18 cellular contexts compared by ENCODE assay signal in the genomic region with DNA sequence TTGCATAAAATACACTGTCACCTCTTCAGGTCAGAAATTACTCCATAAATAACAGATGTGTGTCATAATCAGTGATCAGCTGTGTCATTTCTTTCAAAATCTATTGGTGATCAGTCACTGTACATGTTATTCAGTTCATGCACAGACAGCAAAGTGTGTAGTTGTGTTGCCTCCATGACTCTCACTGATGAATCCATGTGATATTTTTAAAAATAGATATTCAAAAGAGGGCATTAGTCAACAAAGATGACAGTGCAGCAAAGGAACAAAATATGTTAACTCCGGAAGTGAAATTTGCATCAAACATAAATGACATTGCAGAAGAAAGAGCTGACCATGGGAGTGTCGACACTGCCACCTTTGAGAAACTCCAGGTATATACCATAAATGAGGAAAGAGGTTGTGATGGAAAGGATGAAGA. TPM values are rescaled to one million over a fixed set of nuclear protein-coding genes. Genes with fewer than 3 reads are reported as not detected.
DNase-seq lines count a peak whose midpoint lies in the region; ATAC-seq and TF ChIP-seq lines count a peak whose summit lies in the region.
"Had no signal": no experiment of that assay in that cellular context is flagged by ENCODE, and none has a peak within 500 bp of the region (broad histone marks: within the 10 kb centered on the region; RNA-seq: fewer than 3 reads in every experiment).

No MANE protein-coding gene starts in this region.

- no peak overlapping the region for H3K27ac ChIP-seq in OCI-LY7 (ENCODE audit: low read depth, low read length, poor library complexity, severe bottlenecking)
- H3K27ac ChIP-seq: RWPE1, SJSA1 had no signal

- H3K27me3 Mint-ChIP-seq in activated CD4-positive, alpha-beta T cell treated with anti-CD3 and anti-CD28 coated beads for 36 hours, result no peaks in the 10 kb centered on the region

- H3K4me1 ChIP-seq in OCI-LY7 (ENCODE audit: insufficient read depth, low read length, poor library complexity, severe bottlenecking), result peaks cover 13% of the 10 kb centered on the region
- H3K4me1 ChIP-seq: SJSA1 had no signal

- H2AFZ ChIP-seq in OCI-LY7 (ENCODE audit: low read length), result no peak overlapping the region

- peak; percentile 55 for TF ChIP-seq CTCF in OCI-LY7 (conservative IDR thresholded peaks at IDR 0.05; ENCODE audit: low read length)

- no peaks in the 10 kb centered on the region for H3K9me2 ChIP-seq in OCI-LY7 (ENCODE audit: insufficient read depth, low read length)

- CTCF ChIA-PET in activated CD4-positive, alpha-beta T cell treated with anti-CD3 and anti-CD28 coated beads for 36 hours (lab: Charles Lee), result no interaction called here
- CTCF ChIA-PET in OCI-LY7 (lab: Charles Lee; ENCODE audit: unreplicated experiment), result no interaction called here

- H4K20me1 ChIP-seq in OCI-LY7 (ENCODE audit: insufficient read depth, low read length), result no peaks in the 10 kb centered on the region

- H3K4me2 ChIP-seq in OCI-LY7 (ENCODE audit: low read length), result 0 out of 2 replicates have a peak overlapping the region, but pooled peaks have one; percentile 10

- no peaks in the 10 kb centered on the region for H3K79me2 ChIP-seq in OCI-LY7 (ENCODE audit: insufficient read depth, low read depth, low read length)

- no peaks in the 10 kb centered on the region for H3K9me3 ChIP-seq in OCI-LY7 (ENCODE audit: low read length)
- H3K9me3 ChIP-seq: HAP-1, SJSA1 had no signal

- H3K36me3 Mint-ChIP-seq in activated CD4-positive, alpha-beta T cell treated with anti-CD3 and anti-CD28 coated beads for 36 hours (ENCODE audit: low read depth), result no peaks in the 10 kb centered on the region
- no peaks in the 10 kb centered on the region for H3K36me3 Mint-ChIP-seq in stimulated activated effector memory CD8-positive, alpha-beta T cell treated with anti-CD3 and anti-CD28 coated beads, Interleukin-12 subunit alpha, Interleukin-12 subunit beta, amount 100 ng/mL, for 72 hours

- H3K9me3 Mint-ChIP-seq in activated CD4-positive, alpha-beta T cell treated with anti-CD3 and anti-CD28 coated beads for 36 hours (ENCODE audit: low read depth), result no peaks in the 10 kb centered on the region
- H3K9me3 Mint-ChIP-seq in stimulated activated effector memory CD8-positive, alpha-beta T cell treated with anti-CD3 and anti-CD28 coated beads, Interleukin-12 subunit alpha, Interleukin-12 subunit beta, amount 100 ng/mL, for 72 hours, result no peaks in the 10 kb centered on the region

- no peak for DNase-seq in activated CD4-positive, alpha-beta T cell treated with anti-CD3 and anti-CD28 coated beads for 36 hours
- no peak for DNase-seq in activated CD4-positive, alpha-beta T cell treated with anti-CD3 and anti-CD28 coated beads for 4 hours
- DNase-seq in NAMALWA (ENCODE audit: low spot score) (peak; percentile 31), OCI-LY7 (ENCODE audit: low spot score) (no peak), cerebellar nuclear complex (lab: John Stamatoyannopoulos, UW) (no peak), GM19238 (ENCODE audit: insufficient read length, low spot score) (no peak)
- no peak for DNase-seq in stimulated activated effector memory CD8-positive, alpha-beta T cell treated with anti-CD3 and anti-CD28 coated beads, Interleukin-12 subunit alpha, Interleukin-12 subunit beta, amount 100 ng/mL, for 72 hours (ENCODE audit: low spot score in 2 of 2)
- DNase-seq: CD8-positive, alpha-beta memory T cell; NCI-H1105 treated with DMSO at 0.1 percent for 48 hours; NCI-H187 treated with DMSO at 0.1 percent for 48 hours; NCI-H345; NCI-H69; T-helper 2 cell had no signal

- H3K36me3 ChIP-seq in OCI-LY7 (ENCODE audit: insufficient read depth, low read length), result no peaks in the 10 kb centered on the region
- H3K36me3 ChIP-seq: HAP-1, SJSA1 had no signal

- H3K4me3 ChIP-seq in OCI-LY7 (ENCODE audit: low read depth, low read length, poor library complexity, severe bottlenecking), result no peak overlapping the region
- H3K4me3 ChIP-seq: HAP-1, SJSA1 had no signal

- no peak overlapping the region for H3K4me3 Mint-ChIP-seq in activated CD4-positive, alpha-beta T cell treated with anti-CD3 and anti-CD28 coated beads for 36 hours
- no peak overlapping the region for H3K4me3 Mint-ChIP-seq in stimulated activated effector memory CD8-positive, alpha-beta T cell treated with anti-CD3 and anti-CD28 coated beads, Interleukin-12 subunit alpha, Interleukin-12 subunit beta, amount 100 ng/mL, for 72 hours
- H3K4me3 Mint-ChIP-seq: CD8-positive, alpha-beta memory T cell had no signal

- H3K27ac Mint-ChIP-seq in activated CD4-positive, alpha-beta T cell treated with anti-CD3 and anti-CD28 coated beads for 36 hours, result no peak overlapping the region
- H3K27ac Mint-ChIP-seq in stimulated activated effector memory CD8-positive, alpha-beta T cell treated with anti-CD3 and anti-CD28 coated beads, Interleukin-12 subunit alpha, Interleukin-12 subunit beta, amount 100 ng/mL, for 72 hours, result no peak overlapping the region
- H3K27ac Mint-ChIP-seq: CD8-positive, alpha-beta memory T cell had no signal

- intact Hi-C loops in activated CD4-positive, alpha-beta T cell treated with anti-CD3 and anti-CD28 coated beads for 36 hours (cut with DNase I, micrococcal nuclease), result no loop called here
- intact Hi-C loops in OCI-LY7 (cut with micrococcal nuclease; ENCODE audit: unreplicated experiment), result no loop called here

- ATAC-seq in activated CD4-positive, alpha-beta T cell treated with anti-CD3 and anti-CD28 coated beads for 36 hours, result peak; percentile 19
- ATAC-seq in stimulated activated effector memory CD8-positive, alpha-beta T cell treated with anti-CD3 and anti-CD28 coated beads, Interleukin-12 subunit alpha, Interleukin-12 subunit beta, amount 100 ng/mL, for 72 hours, result peak; percentile 69
- ATAC-seq in HG03520 (IDR thresholded peaks at IDR 0.05; ENCODE audit: unreplicated experiment), result no peak

- POLR2A ChIA-PET in activated CD4-positive, alpha-beta T cell treated with anti-CD3 and anti-CD28 coated beads for 36 hours (lab: Charles Lee), result no interaction called here
- POLR2A ChIA-PET in OCI-LY7 (lab: Charles Lee), result interaction anchor here (0.7 kb wide), 1 partner anchor 15 kb away, joined by 3 read pairs; no protein-coding TSS in a partner anchor

- BruUV-seq in OCI-LY7 (replicated peaks; lab: Mats Ljungman, UMichigan), result no TSS peak

- no peaks in the 10 kb centered on the region for H3K4me1 Mint-ChIP-seq in activated CD4-positive, alpha-beta T cell treated with anti-CD3 and anti-CD28 coated beads for 36 hours
- no peaks in the 10 kb centered on the region for H3K4me1 Mint-ChIP-seq in stimulated activated effector memory CD8-positive, alpha-beta T cell treated with anti-CD3 and anti-CD28 coated beads, Interleukin-12 subunit alpha, Interleukin-12 subunit beta, amount 100 ng/mL, for 72 hours
- H3K4me1 Mint-ChIP-seq: CD8-positive, alpha-beta memory T cell had no signal

RNA-seq across cellular contexts. Expression of a gene that starts 17.1 kb away (rescaled TPM):
- total RNA-seq in activated CD4-positive, alpha-beta T cell treated with anti-CD3 and anti-CD28 coated beads for 36 hours, result 100 to 1,000 TPM; 228 to 276 TPM
- total RNA-seq in OCI-LY7 (2014; rRNA removed; shearing (Covaris generic)), result 61.2 and 66.1 TPM in 2 replicates
- 171 and 177 TPM in 2 replicates for total RNA-seq in OCI-LY7 (2022)

RNA-seq across cellular contexts. Expression of a gene that starts 56.4 kb away (rescaled TPM):
- under 1 TPM; 0.16 TPM for total RNA-seq in activated CD4-positive, alpha-beta T cell treated with anti-CD3 and anti-CD28 coated beads for 36 hours
- total RNA-seq in OCI-LY7 (2014; rRNA removed; shearing (Covaris generic)), result 0.18 and 0.54 TPM in 2 replicates
- 0.09 and 0.15 TPM in 2 replicates for total RNA-seq in OCI-LY7 (2022)
- total RNA-seq: A172, SJSA1 had no signal
